Comparison of ENCODE assay signal across 21 cellular contexts in the genomic region with DNA sequence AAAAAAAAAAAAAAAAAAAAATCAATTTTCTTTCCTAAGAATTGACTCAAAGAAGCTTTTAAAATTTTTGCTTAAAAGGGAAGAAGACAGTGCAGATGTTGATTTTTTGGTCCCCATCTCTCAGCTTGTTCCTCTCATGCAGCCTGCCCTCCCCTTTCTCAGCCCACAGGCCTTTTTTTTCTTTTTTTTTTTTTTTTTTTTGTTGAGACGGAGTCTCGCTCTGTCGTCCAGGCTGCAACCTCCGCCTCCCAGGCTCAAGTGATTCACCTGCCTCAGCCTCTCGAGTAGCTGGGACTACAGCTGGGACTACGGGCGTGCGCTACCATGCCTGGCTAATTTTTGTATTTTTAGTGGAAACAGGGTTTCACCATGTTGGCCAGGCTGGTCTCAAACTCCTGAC. TPM values are rescaled to one million over a fixed set of nuclear protein-coding genes. Genes with fewer than 3 reads are reported as not detected.
DNase-seq lines count a peak whose midpoint lies in the region; ATAC-seq and TF ChIP-seq lines count a peak whose summit lies in the region.
"Had no signal": no experiment of that assay in that cellular context is flagged by ENCODE, and none has a peak within 500 bp of the region (broad histone marks: within the 10 kb centered on the region; RNA-seq: fewer than 3 reads in every experiment).

No MANE protein-coding gene starts in this region.

- ATAC-seq in activated B cell treated with CpG ODN at 0.5 μM for 24 hours (ENCODE audit: low read depth), result peak; percentile 41
- ATAC-seq in thoracic aorta (ENCODE audit: insufficient number of reproducible peaks, low FRiP score, low read depth), result no peak
- no peak for ATAC-seq in HG03108 (IDR thresholded peaks at IDR 0.05; ENCODE audit: unreplicated experiment)
- no peak for ATAC-seq in GM18517 (IDR thresholded peaks at IDR 0.05; ENCODE audit: unreplicated experiment)
- ATAC-seq: HCT116 had no signal

- H3K36me3 ChIP-seq in thoracic aorta, result no peaks in the 10 kb centered on the region
- H3K36me3 ChIP-seq: SJCRH30 had no signal

- peaks cover 16% of the 10 kb centered on the region for H3K36me3 Mint-ChIP-seq in activated B cell treated with CpG ODN at 0.5 μM for 24 hours (ENCODE audit: low read depth)
- H3K36me3 Mint-ChIP-seq in activated naive CD8-positive, alpha-beta T cell treated with anti-CD3 and anti-CD28 coated beads for 36 hours, result peaks cover 12% of the 10 kb centered on the region

- peaks cover 76% of the 10 kb centered on the region for H3K4me1 Mint-ChIP-seq in activated B cell treated with CpG ODN at 0.5 μM for 24 hours
- peaks cover 53% of the 10 kb centered on the region for H3K4me1 Mint-ChIP-seq in activated naive CD8-positive, alpha-beta T cell treated with anti-CD3 and anti-CD28 coated beads for 36 hours

- H3K4me3 Mint-ChIP-seq in activated B cell treated with CpG ODN at 0.5 μM for 24 hours, result no peak overlapping the region
- H3K4me3 Mint-ChIP-seq in activated naive CD8-positive, alpha-beta T cell treated with anti-CD3 and anti-CD28 coated beads for 36 hours, result no peak overlapping the region
- H3K4me3 Mint-ChIP-seq: CD14-positive monocyte had no signal

- no peaks in the 10 kb centered on the region for H3K9me3 Mint-ChIP-seq in activated B cell treated with CpG ODN at 0.5 μM for 24 hours
- H3K9me3 Mint-ChIP-seq in activated naive CD8-positive, alpha-beta T cell treated with anti-CD3 and anti-CD28 coated beads for 36 hours, result no peaks in the 10 kb centered on the region
- H3K9me3 Mint-ChIP-seq: CD14-positive monocyte had no signal

- intact Hi-C loops in activated B cell treated with CpG ODN at 0.5 μM for 24 hours (cut with micrococcal nuclease), result no loop called here
- intact Hi-C loops in dorsolateral prefrontal cortex (cut with DNase I), result no loop called here
- intact Hi-C loops in posterior vena cava (cut with DNase I), result no loop called here

- H3K4me1 ChIP-seq in thoracic aorta (ENCODE audit: control insufficient read depth in 1 of 2, low read depth in 2 of 2), result peaks cover 68 to 97% of the 10 kb centered on the region in 2 donors

- no peaks in the 10 kb centered on the region for H3K27me3 Mint-ChIP-seq in activated B cell treated with CpG ODN at 0.5 μM for 24 hours
- no peaks in the 10 kb centered on the region for H3K27me3 Mint-ChIP-seq in activated naive CD8-positive, alpha-beta T cell treated with anti-CD3 and anti-CD28 coated beads for 36 hours

- H3K4me3 ChIP-seq in dorsolateral prefrontal cortex (no peak overlapping the region), thoracic aorta (no peak overlapping the region)
- H3K4me3 ChIP-seq: PC-9, SJCRH30 had no signal

- no peak for DNase-seq in activated B cell treated with CpG ODN at 0.5 μM for 24 hours
- no peak for DNase-seq in dorsolateral prefrontal cortex
- peak; percentile 38 for DNase-seq in posterior vena cava (ENCODE audit: low spot score)
- no peak for DNase-seq in thoracic aorta (ENCODE audit: low spot score)
- DNase-seq in activated naive CD8-positive, alpha-beta T cell treated with anti-CD3 and anti-CD28 coated beads for 36 hours, result no peak
- no peak for DNase-seq in ecto neural progenitor cell (ENCODE audit: low spot score)
- DNase-seq: ACHN, COR-L47, DMS 273 treated with DMSO at 0.1 percent for 48 hours, GF-D8, GOT3, NCI-H1417 treated with DMSO at 0.1 percent for 48 hours, NCI-H1930, NCI-H226, NCI-H524, PC-9, SJCRH30 had no signal

- CTCF ChIA-PET in activated B cell treated with CpG ODN at 0.5 μM for 24 hours (lab: Charles Lee), result no interaction called here

- H3K27ac Mint-ChIP-seq in activated B cell treated with CpG ODN at 0.5 μM for 24 hours, result peak overlapping the region; percentile 91
- H3K27ac Mint-ChIP-seq in activated naive CD8-positive, alpha-beta T cell treated with anti-CD3 and anti-CD28 coated beads for 36 hours, result no peak overlapping the region

- H3K27ac ChIP-seq in dorsolateral prefrontal cortex (peak overlapping the region in 52 of 59 donors; percentile 6 to 100 (median 98)), thoracic aorta (peak overlapping the region; percentile 83 to 92)
- H3K27ac ChIP-seq: SJCRH30 had no signal

- POLR2A ChIA-PET in activated B cell treated with CpG ODN at 0.5 μM for 24 hours (lab: Charles Lee), result interaction anchor here (0.7 to 3.2 kb wide), 8 partner anchors 13 to 270 kb away, joined by 3 to 47 read pairs (median 8); a partner anchor contains a TSS

- no peaks in the 10 kb centered on the region for H3K27me3 ChIP-seq in dorsolateral prefrontal cortex
- H3K27me3 ChIP-seq in thoracic aorta (replicated peaks; ENCODE audit: insufficient read depth), result no peaks in the 10 kb centered on the region
- H3K27me3 ChIP-seq: SJCRH30 had no signal

- TF ChIP-seq CTCF in activated B cell treated with CpG ODN at 0.5 μM for 24 hours (IDR thresholded peaks at IDR 0.05) (no peak), dorsolateral prefrontal cortex (IDR thresholded peaks at IDR 0.05 in 54 of 56, conservative IDR thresholded peaks at IDR 0.05 in 2 of 56; ENCODE audit: low read depth in 1 of 56, partially characterized antibody in 56 of 56) (no peak), thoracic aorta (IDR thresholded peaks at IDR 0.05) (no peak)

- no peaks in the 10 kb centered on the region for H3K9me3 ChIP-seq in thoracic aorta
- H3K9me3 ChIP-seq: SJCRH30 had no signal

RNA-seq across cellular contexts. Expression of a gene that starts 17.7 kb away (rescaled TPM):
- 18.3 and 19.5 TPM in 2 replicates for total RNA-seq in activated B cell treated with CpG ODN at 0.5 μM for 24 hours
- 100 to 1,000 TPM in 1 of 120 experiments, 10 to 100 TPM in 119; 35.6 to 117 (median 58.9) TPM for total RNA-seq in dorsolateral prefrontal cortex
- 10 to 100 TPM; 25.8 to 40.3 TPM for total RNA-seq in posterior vena cava
- 10 to 100 TPM; 64.2 to 79.9 TPM for total RNA-seq in thoracic aorta
- total RNA-seq in activated naive CD8-positive, alpha-beta T cell treated with anti-CD3 and anti-CD28 coated beads for 36 hours, result 1 to 10 TPM; 4.4 to 4.7 TPM
